In the genomic region with DNA sequence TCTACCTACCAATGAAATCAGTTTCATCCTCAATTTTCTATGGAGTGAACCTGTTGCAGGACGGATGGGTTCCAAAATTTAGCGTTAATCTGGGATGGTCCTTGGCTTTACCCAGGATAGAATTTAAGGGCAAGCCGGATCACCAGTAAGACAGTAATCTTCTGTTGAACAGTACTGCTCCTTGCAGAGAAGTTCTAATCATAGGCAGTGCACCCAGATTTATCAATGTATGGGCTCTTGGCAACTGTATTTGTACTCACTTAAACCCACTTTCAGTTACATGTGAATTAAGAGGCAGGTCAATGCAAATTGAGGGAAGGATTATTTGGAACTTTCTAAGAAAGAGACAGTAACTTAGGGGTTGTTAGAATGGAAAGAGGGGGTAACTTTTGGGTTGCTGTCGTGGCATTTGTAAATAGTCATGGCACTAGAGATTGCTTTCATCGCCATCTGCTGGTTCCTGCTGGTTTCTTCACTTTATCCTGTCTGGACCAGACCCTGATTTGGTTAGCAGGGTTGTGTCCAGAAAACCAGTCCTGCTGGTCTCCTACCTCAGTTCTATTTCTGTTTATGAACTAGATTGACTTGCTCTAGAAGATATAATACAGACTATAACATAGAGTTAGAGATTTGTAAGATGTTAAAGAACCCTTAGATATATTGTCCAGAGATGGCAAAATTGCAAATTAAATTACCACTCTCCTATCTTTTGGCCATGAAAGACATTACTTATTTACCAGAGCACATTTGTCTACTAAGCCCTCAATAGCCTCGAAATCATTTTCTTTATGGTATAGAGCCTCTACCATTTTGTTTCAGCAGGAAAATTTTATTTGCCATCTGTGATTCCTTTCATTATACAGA, we compare ENCODE assay signal across 8 cellular contexts.
A peak's percentile ranks its signal among the peaks of the same experiment; 100 is the strongest.
DNase-seq lines count a peak whose midpoint lies in the region; ATAC-seq, FAIRE-seq and TF ChIP-seq lines count a peak whose summit lies in the region.

No MANE protein-coding gene starts in this region.

- no peaks in the 10 kb centered on the region for H3K9me3 ChIP-seq in Peyer's patch
- H3K9me3 ChIP-seq in vagina: no peaks in the 10 kb centered on the region

- intact Hi-C loops in vagina (cut with DNase I): no loop called here

- H3K4me1 ChIP-seq in Peyer's patch (no peaks in the 10 kb centered on the region), vagina (no peaks in the 10 kb centered on the region)

- H3K36me3 ChIP-seq in Peyer's patch: no peaks in the 10 kb centered on the region
- no peaks in the 10 kb centered on the region for H3K36me3 ChIP-seq in bronchial epithelial cell (ENCODE audit: control insufficient read depth, insufficient read depth, low read length)
- no peaks in the 10 kb centered on the region for H3K36me3 ChIP-seq in vagina

- H3K4me3 ChIP-seq in Peyer's patch: no peak overlapping the region
- H3K4me3 ChIP-seq in bronchial epithelial cell (ENCODE audit: low read depth, low read length): no peak overlapping the region
- no peak overlapping the region for H3K4me3 ChIP-seq in vagina

- DNase-seq in GM03348 (ENCODE audit: low spot score) (peak; percentile 36), Peyer's patch (peak in 1 of 3 donors; percentile 51), bronchial epithelial cell (ENCODE audit: low read depth) (peak; percentile 42), medulla oblongata (ENCODE audit: extremely low spot score) (peak; percentile 24), vagina (ENCODE audit: extremely low spot score in 2 of 2) (no peak)

- H3K27ac ChIP-seq in 22Rv1: no peak overlapping the region
- no peak overlapping the region for H3K27ac ChIP-seq in Peyer's patch
- H3K27ac ChIP-seq in vagina: no peak overlapping the region

- H3K27me3 ChIP-seq in Peyer's patch: no peaks in the 10 kb centered on the region
- H3K27me3 ChIP-seq in bronchial epithelial cell (ENCODE audit: control insufficient read depth, insufficient read depth, low read length): no peaks in the 10 kb centered on the region
- H3K27me3 ChIP-seq in vagina: no peaks in the 10 kb centered on the region

- TF ChIP-seq POLR2A in Peyer's patch (IDR thresholded peaks at IDR 0.05): no peak
- TF ChIP-seq POLR2A in vagina (IDR thresholded peaks at IDR 0.05): no peak

- TF ChIP-seq CTCF in 22Rv1 (IDR thresholded peaks at IDR 0.05) (peak; percentile 86), Peyer's patch (IDR thresholded peaks at IDR 0.05) (peak in 4 of 6 experiments; percentile 37 to 60 (median 52)), bronchial epithelial cell (IDR thresholded peaks at IDR 0.05; ENCODE audit: insufficient read depth, low read length, severe bottlenecking) (peak; percentile 81), vagina (IDR thresholded peaks at IDR 0.05) (peak in 2 of 3 experiments; percentile 34 to 46)

- ATAC-seq in HG02981 (IDR thresholded peaks at IDR 0.05; ENCODE audit: unreplicated experiment) (peak; percentile 78), GM18517 (IDR thresholded peaks at IDR 0.05; ENCODE audit: unreplicated experiment) (no peak)

- no peak for FAIRE-seq in bronchial epithelial cell (lab: Jason Lieb, UNC)

Comparison
In these comparisons a context has a peak if more than half of its experiments do, and no peak if none do; other contexts are left out.
1. DNase-seq: peak in GM03348 (single experiment), bronchial epithelial cell (single experiment) and medulla oblongata (single experiment); none in vagina (0 of 2).
2. Peak in every context shown above with its lines, with median percentiles within 50 percentile points of each other: CTCF ChIP-seq.